Comparison of ENCODE assay signal across 8 cellular contexts in the genomic region with DNA sequence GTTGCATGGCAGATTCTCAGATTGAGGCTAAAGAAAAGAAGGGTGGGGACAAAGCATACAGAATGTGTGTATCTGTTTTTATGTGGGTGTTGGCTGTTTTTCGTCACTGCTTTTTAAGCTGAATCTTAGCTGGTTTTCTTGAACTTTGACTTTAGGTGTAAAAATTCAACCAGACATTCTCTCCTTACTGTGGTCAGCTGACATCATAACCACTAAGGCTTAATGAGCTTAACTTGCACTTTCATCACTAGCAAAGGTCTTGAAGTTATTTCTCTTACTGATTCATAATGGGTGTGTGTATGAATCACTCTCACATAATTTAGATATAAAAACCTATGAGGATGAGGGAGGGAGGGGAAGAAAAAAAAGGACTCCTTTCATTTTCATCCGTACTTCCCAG. TPM values are rescaled to one million over a fixed set of nuclear protein-coding genes. Genes with fewer than 3 reads are reported as not detected.
DNase-seq lines count a peak whose midpoint lies in the region; ATAC-seq and TF ChIP-seq lines count a peak whose summit lies in the region.

No MANE protein-coding gene starts in this region.

- in situ Hi-C loops in Caki2 (cut with HindIII; ENCODE audit: low pct_unique_long_range_greater_than_20kb, low sequenced_read_pairs), result loop anchor here (25.0 kb wide), 1 partner anchor 96 kb away; a partner anchor contains a TSS

- H3K27ac ChIP-seq in PC-3 (ENCODE audit: low read length) (peak overlapping the region; percentile 96), osteoblast (ENCODE audit: low read depth, low read length) (peak overlapping the region; percentile 92)

- no peaks in the 10 kb centered on the region for H3K9me2 ChIP-seq in PC-3 (replicated peaks; ENCODE audit: low read length)

- H2AFZ ChIP-seq in PC-3 (ENCODE audit: low read length), result 0 out of 2 replicates have a peak overlapping the region, but pooled peaks have one; percentile 30
- no peak overlapping the region for H2AFZ ChIP-seq in osteoblast (ENCODE audit: low read length)

- POLR2A ChIA-PET in PC-3 (lab: Charles Lee; ENCODE audit: unreplicated experiment), result no interaction called here

- BruUV-seq in PC-3 (replicated peaks; lab: Mats Ljungman, UMichigan), result no TSS peak

- DNase-seq in Caki2 (ENCODE audit: low read depth) (peak; percentile 98), PC-3 (peak; percentile 87), dedifferentiated amniotic fluid mesenchymal stem cell (ENCODE audit: extremely low spot score) (peak; percentile 69), osteoblast (ENCODE audit: insufficient read length, low spot score, missing footprints) (peak; percentile 93), NCI-H2227 treated with DMSO at 0.1 percent for 48 hours (lab: John Stamatoyannopoulos, UW) (no peak), NCI-H524 (lab: John Stamatoyannopoulos, UW) (no peak), SHP77 (lab: John Stamatoyannopoulos, UW) (no peak)
- no peak for DNase-seq in stimulated activated naive CD4-positive, alpha-beta T cell (lab: John Stamatoyannopoulos, UW)

- TF ChIP-seq CTCF in PC-3 (conservative IDR thresholded peaks at IDR 0.05; ENCODE audit: low read depth, low read length) (no peak), osteoblast (IDR thresholded peaks at IDR 0.05; ENCODE audit: extremely low read depth, low read depth, low read length) (no peak)

- intact Hi-C loops in PC-3 (cut with micrococcal nuclease), result no loop called here

- CTCF ChIA-PET in PC-3 (lab: Charles Lee), result interaction anchor here (0.6 kb wide), 1 partner anchor 81 kb away, joined by 3 read pairs; no protein-coding TSS in a partner anchor

- peak overlapping the region; percentile 74 for H3K9ac ChIP-seq in PC-3 (ENCODE audit: low read length)

- peak overlapping the region; percentile 60 for H3K4me3 ChIP-seq in PC-3 (ENCODE audit: low read length)
- peak overlapping the region; percentile 67 for H3K4me3 ChIP-seq in osteoblast (ENCODE audit: insufficient read depth, low read length)

- H3K36me3 ChIP-seq in PC-3 (ENCODE audit: low read depth, low read length) (0 out of 2 replicates have a peak, but pooled peaks cover 5% of the 10 kb centered on the region), osteoblast (ENCODE audit: insufficient read depth, low read length) (peaks cover 37% of the 10 kb centered on the region)

- H3K4me2 ChIP-seq in PC-3 (ENCODE audit: low read length) (peak overlapping the region; percentile 84), osteoblast (ENCODE audit: insufficient read depth, low read length) (peak overlapping the region; percentile 97)

- H4K20me1 ChIP-seq in PC-3 (ENCODE audit: low read length) (no peaks in the 10 kb centered on the region), osteoblast (ENCODE audit: insufficient read depth, low read length) (peaks cover 4% of the 10 kb centered on the region)

- H3F3A ChIP-seq in PC-3 (ENCODE audit: low read length, unreplicated experiment), result peaks cover 10% of the 10 kb centered on the region

- H3K79me2 ChIP-seq in PC-3 (ENCODE audit: low read length) (peaks cover 10% of the 10 kb centered on the region), osteoblast (ENCODE audit: insufficient read depth, low read length) (no peaks in the 10 kb centered on the region)

- H3K9me3 ChIP-seq in PC-3 (ENCODE audit: low read length) (no peaks in the 10 kb centered on the region), osteoblast (ENCODE audit: low read depth, low read length) (no peaks in the 10 kb centered on the region)

- H3K27me3 ChIP-seq in PC-3 (ENCODE audit: low read length), result no peaks in the 10 kb centered on the region
- H3K27me3 ChIP-seq in osteoblast (ENCODE audit: insufficient read depth, low read length), result no peaks in the 10 kb centered on the region

- ATAC-seq in PC-3, result peak; percentile 65

- peaks cover 25% of the 10 kb centered on the region for H3K4me1 ChIP-seq in PC-3 (ENCODE audit: insufficient read depth, low read length)
- peaks cover 31% of the 10 kb centered on the region for H3K4me1 ChIP-seq in osteoblast (ENCODE audit: insufficient read depth, low read length)

RNA-seq across cellular contexts. Expression of a gene that starts 4.0 kb away (rescaled TPM):
- 60.9 and 68.1 TPM in 2 replicates for total RNA-seq in Caki2 (2014; rRNA removed; shearing (Covaris generic); ENCODE audit: low replicate concordance)
- total RNA-seq in PC-3 (2014; rRNA removed), result 48.9 and 58.3 TPM in 2 replicates
- 5.1 and 8.3 TPM in 2 replicates for total RNA-seq in osteoblast

RNA-seq across cellular contexts. Expression of a gene that starts 25.3 kb away (rescaled TPM):
- 11.4 and 26.0 TPM in 2 replicates for total RNA-seq in Caki2 (2014; rRNA removed; shearing (Covaris generic); ENCODE audit: low replicate concordance)
- total RNA-seq in PC-3 (2014; rRNA removed), result 19.6 and 23.8 TPM in 2 replicates
- 31.1 and 32.4 TPM in 2 replicates for total RNA-seq in osteoblast

Comparison
In these comparisons a context has a peak if more than half of its experiments do, and no peak if none do; other contexts are left out.
1. DNase-seq: peak in Caki2 (single experiment), PC-3 (single experiment), dedifferentiated amniotic fluid mesenchymal stem cell (single experiment) and osteoblast (single experiment); none in stimulated activated naive CD4-positive, alpha-beta T cell (0 of 6), NCI-H2227 treated with DMSO at 0.1 percent for 48 hours (single experiment), NCI-H524 (0 of 2) and SHP77 (0 of 2).